Comparison of ENCODE assay signal across 23 cellular contexts in the genomic region with DNA sequence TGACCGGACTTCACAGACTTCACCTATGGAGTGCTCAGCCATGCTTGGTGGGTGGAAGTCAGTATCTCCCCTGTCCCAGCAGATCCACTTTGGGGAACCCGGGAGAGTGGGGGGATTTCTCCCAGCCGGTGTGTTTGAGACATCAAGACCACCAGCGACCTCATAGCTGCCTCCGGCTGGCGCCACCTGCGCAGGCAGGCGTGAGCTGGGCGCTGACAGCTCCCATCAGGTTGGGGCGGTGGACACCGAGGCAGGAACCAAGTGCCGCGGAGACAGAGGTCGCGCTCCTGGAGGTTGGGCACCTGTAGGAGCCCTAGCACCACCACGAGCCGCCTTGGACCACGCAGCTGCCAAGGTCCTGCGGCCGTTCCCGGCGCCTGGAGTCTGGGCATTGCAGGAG.
"Had no signal": no experiment of that assay in that cellular context is flagged by ENCODE, and none has a peak within 500 bp of the region (broad histone marks: within the 10 kb centered on the region; RNA-seq: fewer than 3 reads in every experiment).

No MANE protein-coding gene starts in this region.

- H3K27ac ChIP-seq: neural progenitor cell, neutrophil, pancreas, psoas muscle, right lobe of liver, sigmoid colon, stomach, testis, tibial artery, transverse colon, upper lobe of left lung, uterus had no signal

- FAIRE-seq: pancreas, small intestine had no signal

- H2AFZ ChIP-seq: neural progenitor cell had no signal

- H3K4me2 ChIP-seq: neural progenitor cell had no signal

- H3K4me1 ChIP-seq: neural progenitor cell, pancreas, psoas muscle, right lobe of liver, stomach, tibial artery, transverse colon, upper lobe of left lung, uterus had no signal

- H3K9ac ChIP-seq: neural progenitor cell had no signal

- ATAC-seq: naive thymus-derived CD4-positive, alpha-beta T cell; natural killer cell; pancreas; stimulated activated effector memory CD8-positive, alpha-beta T cell treated with anti-CD3 and anti-CD28 coated beads, Interleukin-12 subunit alpha, Interleukin-12 subunit beta, amount 100 ng/mL, for 72 hours; stimulated activated naive B cell treated with anti-CD40 and anti-IgM and Interleukin-4, amounts not matched to agents 10 μg/mL and 1 μg/mL and 100 μg/mL, for 72 hours had no signal

- DNase-seq: naive thymus-derived CD4-positive, alpha-beta T cell; natural killer cell; nucleus accumbens; pancreas; psoas muscle; sigmoid colon; small intestine; stimulated activated CD4-positive, alpha-beta T cell treated with anti-CD3 and anti-CD28 coated beads, Interleukin-15, amount 100 ng/mL, for 24 hours; stimulated activated CD4-positive, alpha-beta T cell treated with anti-CD3 and anti-CD28 coated beads, Interleukin-2, amount 100 ng/mL, for 24 hours; stimulated activated CD4-positive, alpha-beta T cell treated with anti-CD3 and anti-CD28 coated beads, Interleukin-2, amount 100 ng/mL, for 48 hours; stimulated activated CD4-positive, alpha-beta T cell treated with anti-CD3 and anti-CD28 coated beads, Interleukin-4, amount 100 ng/mL, for 24 hours; stimulated activated naive B cell treated with anti-CD40 and anti-IgM and Interleukin-4, amounts not matched to agents 10 μg/mL and 1 μg/mL and 100 μg/mL, for 72 hours; stimulated activated naive CD4-positive, alpha-beta T cell treated with Interleukin-2 at 50 U/mL for 16 hours; stomach; tibial artery; transverse colon; uterus had no signal

- H3K9me3 ChIP-seq: neutrophil, pancreas, psoas muscle, right lobe of liver, sigmoid colon, stomach, testis, tibial artery, transverse colon, upper lobe of left lung, uterus had no signal

- H3K36me3 ChIP-seq: neural progenitor cell, neutrophil, pancreas, right lobe of liver, sigmoid colon, stomach, tibial artery, transverse colon, upper lobe of left lung, uterus had no signal

- H3K4me3 ChIP-seq: neural progenitor cell, pancreas, psoas muscle, right lobe of liver, sigmoid colon, stomach, testis, tibial artery, transverse colon, upper lobe of left lung, uterus had no signal

- H3K27me3 ChIP-seq: neural progenitor cell, neutrophil, pancreas, right lobe of liver, sigmoid colon, testis, transverse colon, upper lobe of left lung, uterus had no signal
